In genomic region chr11:1566381-1567051, GRCh38 we compare ENCODE assay signal across 1 cellular context.
TF ChIP-seq lines count a peak whose summit lies in the region.

No MANE protein-coding gene starts in this region.

TF ChIP-seq in IMR-90, 13 proteins besides CTCF, POLR2A, EP300 and RAD21:
- TF ChIP-seq RFX5 (IDR thresholded peaks at IDR 0.05; ENCODE audit: low read depth, low read length) (no peak), MXI1 (IDR thresholded peaks at IDR 0.05; ENCODE audit: borderline replicate concordance, low read depth, low read length) (no peak), NFE2L2 (IDR thresholded peaks at IDR 0.05; ENCODE audit: low read depth, low read length) (no peak), RCOR1 (IDR thresholded peaks at IDR 0.05; ENCODE audit: insufficient replicate concordance, low read length) (no peak), BHLHE40 (IDR thresholded peaks at IDR 0.05; ENCODE audit: low read depth, low read length) (no peak), MAZ (IDR thresholded peaks at IDR 0.05; ENCODE audit: borderline replicate concordance, low read depth, low read length) (no peak), USF2 (IDR thresholded peaks at IDR 0.05; ENCODE audit: low read depth, low read length) (no peak), CEBPB (IDR thresholded peaks at IDR 0.05; ENCODE audit: low read depth, low read length) (no peak), MAFK (IDR thresholded peaks at IDR 0.05; ENCODE audit: low read depth, low read length) (no peak), FOS (IDR thresholded peaks at IDR 0.05; ENCODE audit: low read depth, low read length) (no peak), CHD1 (IDR thresholded peaks at IDR 0.05; ENCODE audit: low read depth, low read length) (no peak), ELK1 (IDR thresholded peaks at IDR 0.05; ENCODE audit: borderline replicate concordance, low read depth, low read length) (no peak), SMC3 (IDR thresholded peaks at IDR 0.05; ENCODE audit: low read depth, low read length) (no peak)
